ENCODE assay signal across 19 cellular contexts in the genomic region with DNA sequence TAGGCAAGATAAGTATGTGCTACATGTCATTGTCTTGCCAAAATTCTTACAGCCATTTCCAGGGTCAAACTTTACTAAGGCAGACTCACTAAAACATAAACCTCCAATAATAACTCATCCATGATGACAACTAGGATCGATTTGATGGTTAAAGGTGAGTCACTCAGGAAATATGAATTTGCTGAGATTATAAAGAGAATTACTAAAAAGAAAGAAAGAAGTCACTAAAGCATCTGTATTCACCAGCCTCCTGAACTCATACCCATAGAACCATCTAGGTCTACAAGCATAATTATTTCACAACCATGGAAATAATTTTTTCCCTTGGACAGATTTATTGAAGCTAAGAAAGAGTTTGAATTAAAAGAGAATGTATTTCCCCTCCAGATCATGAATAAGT.
DNase-seq lines count a peak whose midpoint lies in the region; ATAC-seq and TF ChIP-seq lines count a peak whose summit lies in the region.
"Had no signal": no experiment of that assay in that cellular context is flagged by ENCODE, and none has a peak within 500 bp of the region (broad histone marks: within the 10 kb centered on the region; RNA-seq: fewer than 3 reads in every experiment).

No MANE protein-coding gene starts in this region.

- peaks cover 2 to 13% (median 6%) of the 10 kb centered on the region in 3 donors for H3K4me1 ChIP-seq in gastroesophageal sphincter

- no peaks in the 10 kb centered on the region for H3K27me3 ChIP-seq in gastroesophageal sphincter

- 0 to 14% methylated on average over 1 of the region's 1 CpG for WGBS in gastroesophageal sphincter (ENCODE audit: low coverage in 1 of 2), 2 donors

- H3K36me3 ChIP-seq in gastroesophageal sphincter: no peaks in the 10 kb centered on the region

- ATAC-seq in HG03095 (IDR thresholded peaks at IDR 0.05; ENCODE audit: unreplicated experiment) (no peak), gastroesophageal sphincter (no peak)
- ATAC-seq: HCT116, Panc1 had no signal

- TF ChIP-seq CTCF in foreskin fibroblast (IDR thresholded peaks at IDR 0.05; ENCODE audit: low read depth, low read length) (no peak), gastroesophageal sphincter (IDR thresholded peaks at IDR 0.05) (no peak)

- TF ChIP-seq EP300 in gastroesophageal sphincter (IDR thresholded peaks at IDR 0.05): no peak

- no peak overlapping the region for H3K4me3 ChIP-seq in foreskin fibroblast (ENCODE audit: low read depth in 1 of 2, low read length in 2 of 2)
- H3K4me3 ChIP-seq in gastroesophageal sphincter: no peak overlapping the region

- TF ChIP-seq POLR2A in gastroesophageal sphincter (IDR thresholded peaks at IDR 0.05): no peak

- peaks cover 0 to 27% (median 0%) of the 10 kb centered on the region in 3 donors for H3K9me3 ChIP-seq in gastroesophageal sphincter

- no peak overlapping the region for H3K27ac ChIP-seq in gastroesophageal sphincter

- peak; percentile 2 for DNase-seq in AG08396 (ENCODE audit: low spot score)
- DNase-seq in HCEC 1CT: peak; percentile 90
- DNase-seq in amniotic epithelial cell (ENCODE audit: low read depth): peak; percentile 55
- DNase-seq in foreskin fibroblast: peak; percentile 50 to 54
- no peak for DNase-seq in stimulated activated CD4-positive, alpha-beta T cell treated with anti-CD3 and anti-CD28 coated beads, Interleukin-4, amount 100 ng/mL, for 1 hour
- no peak for DNase-seq in NCI-H524 treated with DMSO at 0.1 percent for 48 hours (lab: John Stamatoyannopoulos, UW)
- DNase-seq: AML-193; CD4-positive, alpha-beta T cell; DND-41; Karpas-422; NCI-H1417; NCI-H2171; NCI-H446 treated with DMSO at 0.1 percent for 48 hours; Right ventricle myocardium superior; SK-N-SH had no signal

Comparison
In these comparisons a context has a peak if more than half of its experiments do, and no peak if none do; other contexts are left out.
1. DNase-seq: peak in AG08396 (single experiment), HCEC 1CT (single experiment), amniotic epithelial cell (single experiment) and foreskin fibroblast (2 of 2); none in stimulated activated CD4-positive, alpha-beta T cell treated with anti-CD3 and anti-CD28 coated beads, Interleukin-4, amount 100 ng/mL, for 1 hour (single experiment) and NCI-H524 treated with DMSO at 0.1 percent for 48 hours (single experiment).